9 cellular contexts compared by ENCODE assay signal in the genomic region with DNA sequence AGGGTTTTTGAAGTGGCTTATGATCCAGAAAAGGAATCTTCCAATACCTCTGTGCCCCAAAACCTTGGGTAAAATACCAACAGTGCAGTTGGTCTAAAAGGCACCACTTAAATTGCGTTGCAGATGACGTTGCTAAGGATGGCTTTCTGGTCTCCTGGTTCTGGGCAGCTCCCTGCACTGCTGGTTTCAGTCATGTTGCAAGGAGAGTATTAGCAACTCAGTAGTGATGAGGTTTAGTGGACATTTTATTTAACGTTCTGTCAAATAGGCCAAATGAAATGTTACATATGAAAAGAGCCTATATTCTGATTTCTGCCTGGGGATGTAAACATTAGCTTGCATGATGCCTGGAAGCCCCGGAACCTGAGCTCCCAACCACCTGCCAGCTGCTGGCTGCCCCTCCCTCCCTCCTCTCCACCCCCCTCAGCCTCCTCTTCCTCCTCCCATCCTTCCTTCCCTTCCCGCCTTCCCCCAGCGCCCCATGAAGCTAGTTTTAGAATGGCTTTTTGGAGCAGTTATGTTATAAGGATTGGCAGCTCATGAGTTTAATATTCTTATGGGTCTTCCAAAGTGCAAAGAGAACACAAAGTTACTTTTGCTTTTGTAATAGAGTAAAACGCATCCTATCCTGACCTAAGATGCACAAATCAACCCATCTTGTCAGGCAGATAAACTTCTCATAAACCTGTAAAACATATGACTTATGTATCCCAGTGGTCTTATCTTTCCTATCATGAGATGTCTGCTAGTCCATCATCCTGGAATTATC. TPM values are rescaled to one million over a fixed set of nuclear protein-coding genes. Genes with fewer than 3 reads are reported as not detected.
DNase-seq lines count a peak whose midpoint lies in the region; ATAC-seq and TF ChIP-seq lines count a peak whose summit lies in the region.
"Had no signal": no experiment of that assay in that cellular context is flagged by ENCODE, and none has a peak within 500 bp of the region (broad histone marks: within the 10 kb centered on the region; RNA-seq: fewer than 3 reads in every experiment).

No MANE protein-coding gene starts in this region.

- no peak for ATAC-seq in CD4-positive, CD25-positive, alpha-beta regulatory T cell (ENCODE audit: low read depth in 2 of 2)

- peak overlapping the region; percentile 100 for H3K27ac Mint-ChIP-seq in CD4-positive, CD25-positive, alpha-beta regulatory T cell
- peak overlapping the region in 2 of 3 experiments; percentile 87 to 88 for H3K27ac Mint-ChIP-seq in nephron

- H3K36me3 Mint-ChIP-seq in CD4-positive, CD25-positive, alpha-beta regulatory T cell = no peaks in the 10 kb centered on the region
- H3K36me3 Mint-ChIP-seq in nephron (ENCODE audit: low read depth) = no peaks in the 10 kb centered on the region

- peaks cover 10 to 79% (median 30%) of the 10 kb centered on the region in 4 donors for H3K4me1 Mint-ChIP-seq in CD4-positive, CD25-positive, alpha-beta regulatory T cell
- H3K4me1 Mint-ChIP-seq in nephron = peaks cover 47% of the 10 kb centered on the region

- H2AFZ ChIP-seq in mammary epithelial cell (ENCODE audit: low read depth, low read length) = peak overlapping the region; percentile 15

- no peaks in the 10 kb centered on the region for H3K27me3 ChIP-seq in CD4-positive, CD25-positive, alpha-beta regulatory T cell (ENCODE audit: control insufficient read depth, insufficient read depth, low read length)
- H3K27me3 ChIP-seq in mammary epithelial cell (ENCODE audit: insufficient read depth, low read length) = no peaks in the 10 kb centered on the region

- H3K9me3 Mint-ChIP-seq in CD4-positive, CD25-positive, alpha-beta regulatory T cell = no peaks in the 10 kb centered on the region
- H3K9me3 Mint-ChIP-seq in nephron = peaks cover 2% of the 10 kb centered on the region

- WGBS in mammary epithelial cell (ENCODE audit: low coverage, missing lambda C conversion rate) = 89% methylated on average over 5 of the region's 7 CpGs

- TF ChIP-seq CTCF in NB4 (IDR thresholded peaks at IDR 0.05; ENCODE audit: low read depth, low read length) = no peak
- no peak for TF ChIP-seq CTCF in mammary epithelial cell (conservative IDR thresholded peaks at IDR 0.05 in 1 of 2, IDR thresholded peaks at IDR 0.05 in 1 of 2; ENCODE audit: extremely low read depth in 1 of 2, insufficient read depth in 1 of 2, low read depth in 1 of 2, low read length in 2 of 2)
- no peak for TF ChIP-seq CTCF in nephron (IDR thresholded peaks at IDR 0.05; ENCODE audit: unreplicated experiment in 3 of 3)

- peak overlapping the region; percentile 92 for H3K4me2 ChIP-seq in mammary epithelial cell (ENCODE audit: insufficient read depth, low read depth, low read length)

- H3K9ac ChIP-seq in mammary epithelial cell (ENCODE audit: insufficient read depth, low read length) = peak overlapping the region; percentile 79

- H4K20me1 ChIP-seq in mammary epithelial cell (ENCODE audit: insufficient read depth, low read length) = no peaks in the 10 kb centered on the region

- H3K36me3 ChIP-seq in CD4-positive, CD25-positive, alpha-beta regulatory T cell (ENCODE audit: control insufficient read depth, insufficient read depth, low read length) = no peaks in the 10 kb centered on the region
- H3K36me3 ChIP-seq in mammary epithelial cell (ENCODE audit: insufficient read depth, low read length) = no peaks in the 10 kb centered on the region

- intact Hi-C loops in mammary epithelial cell (cut with micrococcal nuclease) = loop anchor here (1.0 to 10.0 kb wide), 6 partner anchors 24 to 196 kb away; a partner anchor contains a TSS
- intact Hi-C loops in posterior vena cava (cut with DNase I) = loop anchor here in 1 of 2 donors (5.0 kb wide), 1 partner anchor 959 kb away; no protein-coding TSS in a partner anchor

- H3K4me1 ChIP-seq in CD4-positive, CD25-positive, alpha-beta regulatory T cell (ENCODE audit: control insufficient read depth, insufficient read depth, low read length, poor library complexity, severe bottlenecking) = peaks cover 61% of the 10 kb centered on the region
- peaks cover 55% of the 10 kb centered on the region for H3K4me1 ChIP-seq in mammary epithelial cell (ENCODE audit: insufficient read depth, low read length)

- no peaks in the 10 kb centered on the region for H3K9me3 ChIP-seq in CD4-positive, CD25-positive, alpha-beta regulatory T cell (ENCODE audit: control insufficient read depth in 2 of 2, low read length in 2 of 2)
- H3K9me3 ChIP-seq in mammary epithelial cell (replicated peaks; ENCODE audit: insufficient read depth, low read length) = no peaks in the 10 kb centered on the region

- dilution Hi-C loops in mammary epithelial cell (cut with HindIII; ENCODE audit: low sequenced_read_pairs) = loop anchor here (5.0 to 10.0 kb wide), 3 partner anchors 34 to 382 kb away; a partner anchor contains a TSS

- H3K4me3 Mint-ChIP-seq in CD4-positive, CD25-positive, alpha-beta regulatory T cell = peak overlapping the region; percentile 98
- H3K4me3 Mint-ChIP-seq in nephron = peak overlapping the region; percentile 42 to 67 (median 46)

- in situ Hi-C loops in mammary epithelial cell (cut with MboI; ENCODE audit: low sequenced_read_pairs in 2 of 2) = no loop called here

- H3K79me2 ChIP-seq in mammary epithelial cell (ENCODE audit: insufficient read depth, low read length) = peaks cover 7% of the 10 kb centered on the region

- peak overlapping the region; percentile 82 for H3K4me3 ChIP-seq in CD4-positive, CD25-positive, alpha-beta regulatory T cell (ENCODE audit: low read depth, low read length)
- peak overlapping the region; percentile 52 for H3K4me3 ChIP-seq in NB4 (ENCODE audit: low read depth, low read length)
- H3K4me3 ChIP-seq in mammary epithelial cell (replicated peaks in 1 of 3; ENCODE audit: insufficient read depth in 1 of 3, low read depth in 2 of 3, low read length in 3 of 3) = peak overlapping the region; percentile 17 to 58 (median 53)

- DNase-seq in CD4-positive, CD25-positive, alpha-beta regulatory T cell = peak in 1 of 3 donors; percentile 38
- DNase-seq in NB4 (ENCODE audit: low read depth) = no peak
- peak; percentile 23 for DNase-seq in mammary epithelial cell
- no peak for DNase-seq in posterior vena cava (ENCODE audit: low spot score)
- DNase-seq in GOT3 (lab: John Stamatoyannopoulos, UW) = no peak
- no peak for DNase-seq in superior temporal gyrus (ENCODE audit: extremely low spot score)
- no peak for DNase-seq in stimulated activated CD4-positive, alpha-beta T cell treated with anti-CD3 and anti-CD28 coated beads, Interleukin-2, amount 100 ng/mL, for 48 hours
- DNase-seq: NCI-H2029 treated with DMSO at 0.1 percent for 48 hours had no signal

- no peak for TF ChIP-seq POLR2A in NB4 (IDR thresholded peaks at IDR 0.05; ENCODE audit: extremely low read depth, insufficient read length)

- no TSS peak for BruUV-seq in mammary epithelial cell (replicated peaks; lab: Mats Ljungman, UMichigan)

- peak overlapping the region; percentile 99 for H3K27ac ChIP-seq in CD4-positive, CD25-positive, alpha-beta regulatory T cell (ENCODE audit: insufficient read depth, low read length, poor library complexity, severe bottlenecking)
- H3K27ac ChIP-seq in mammary epithelial cell (ENCODE audit: insufficient read depth, low read depth, low read length) = peak overlapping the region; percentile 97

- peaks cover 10% of the 10 kb centered on the region for H3K27me3 Mint-ChIP-seq in CD4-positive, CD25-positive, alpha-beta regulatory T cell
- H3K27me3 Mint-ChIP-seq in nephron (ENCODE audit: low read depth) = peaks cover 6% of the 10 kb centered on the region

- CTCF ChIA-PET in mammary epithelial cell (lab: Charles Lee; ENCODE audit: low non-redundant PET) = no interaction called here

RNA-seq across cellular contexts. Expression of a gene that starts 20.7 kb away (rescaled TPM):
- total RNA-seq in CD4-positive, CD25-positive, alpha-beta regulatory T cell = 140 TPM
- 10 to 100 TPM; 56.3 to 76.9 (median 68.3) TPM for polyA plus RNA-seq in CD4-positive, CD25-positive, alpha-beta regulatory T cell
- not detected for total RNA-seq in mammary epithelial cell
- polyA plus RNA-seq in mammary epithelial cell = not detected
- polyA minus RNA-seq in mammary epithelial cell = not detected
- total RNA-seq in posterior vena cava = 1 to 10 TPM; 1.9 to 3.0 TPM

RNA-seq across cellular contexts. Expression of a gene that starts 23.2 kb away (rescaled TPM):
- 333 TPM for total RNA-seq in CD4-positive, CD25-positive, alpha-beta regulatory T cell
- 10 to 100 TPM; 41.2 to 50.3 (median 48.6) TPM for polyA plus RNA-seq in CD4-positive, CD25-positive, alpha-beta regulatory T cell
- 100 to 1,000 TPM in 1 of 2 donors, 10 to 100 TPM in 1; 68.7 to 163 TPM for total RNA-seq in mammary epithelial cell
- 146 TPM for polyA plus RNA-seq in mammary epithelial cell
- 216 TPM for polyA minus RNA-seq in mammary epithelial cell
- 100 to 1,000 TPM in 1 of 2 donors, 10 to 100 TPM in 1; 93.6 to 103 TPM for total RNA-seq in posterior vena cava

RNA-seq across cellular contexts. Expression of a gene that starts 36.9 kb away (rescaled TPM):
- 0.52 TPM for total RNA-seq in CD4-positive, CD25-positive, alpha-beta regulatory T cell
- polyA plus RNA-seq in CD4-positive, CD25-positive, alpha-beta regulatory T cell = under 1 TPM; 0.38 to 0.91 (median 0.51) TPM
- total RNA-seq in mammary epithelial cell (1 to 10 TPM; 2.7 to 3.5 TPM), posterior vena cava (10 to 100 TPM; 10.3 to 14.5 TPM)
- 3.0 TPM for polyA plus RNA-seq in mammary epithelial cell
- polyA minus RNA-seq in mammary epithelial cell = 2.4 TPM

Comparison
In these comparisons a context has a peak if more than half of its experiments do, and no peak if none do; other contexts are left out.
1. RNA of a gene that starts 20.7 kb away (total RNA-seq): 140 TPM in CD4-positive, CD25-positive, alpha-beta regulatory T cell (single experiment); 1.9 to 3.0 TPM in posterior vena cava and not detected in mammary epithelial cell; every median in the first group is over 10 times any median in the second.
2. Peak in every context shown above with its lines, with median percentiles within 50 percentile points of each other: H3K4me3 ChIP-seq.